8 cellular contexts compared by ENCODE assay signal in the genomic region with DNA sequence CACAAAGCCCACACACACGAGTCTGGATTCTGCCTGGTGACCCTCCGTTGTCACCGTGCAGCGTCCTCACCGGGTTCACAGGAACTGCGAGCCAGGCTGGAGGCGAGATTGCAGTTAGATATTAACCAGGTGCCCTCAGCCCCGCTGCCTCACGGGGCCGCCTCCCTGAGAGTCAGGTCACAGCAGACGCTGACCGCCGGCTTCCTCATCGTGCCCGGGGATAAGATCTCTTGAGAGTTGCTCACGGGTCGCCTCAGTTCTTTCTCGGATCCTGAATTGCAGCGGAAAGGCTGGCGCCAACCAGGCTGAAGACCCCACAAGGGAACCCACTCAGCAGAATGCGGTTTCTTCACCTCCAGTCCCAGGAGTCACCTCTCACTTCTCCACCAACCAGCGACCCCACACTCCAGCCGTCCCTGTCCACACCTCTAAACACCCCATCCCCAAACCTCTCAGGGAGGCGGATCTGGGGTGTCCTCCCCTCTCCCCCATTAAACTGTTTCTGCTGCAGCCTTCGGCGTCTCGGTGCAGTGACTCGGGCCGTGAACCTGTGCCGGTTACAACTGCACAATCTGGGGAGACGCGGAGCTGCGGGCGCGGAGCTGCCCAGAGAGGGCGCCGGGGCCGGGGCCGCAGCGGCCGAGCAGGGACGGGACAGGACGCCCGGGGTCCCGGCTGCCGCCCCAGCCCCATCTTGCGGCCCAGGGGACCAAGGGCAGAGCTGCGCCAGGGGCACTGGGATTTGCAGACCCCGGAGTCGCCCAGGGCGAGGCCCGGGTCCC. TPM values are rescaled to one million over a fixed set of nuclear protein-coding genes. Genes with fewer than 3 reads are reported as not detected.
DNase-seq lines count a peak whose midpoint lies in the region; ATAC-seq, FAIRE-seq and TF ChIP-seq lines count a peak whose summit lies in the region.

No MANE protein-coding gene starts in this region.

- H3K27me3 ChIP-seq in small intestine (ENCODE audit: control insufficient read depth in 2 of 2, insufficient read depth in 2 of 2, low read length in 2 of 2): no peaks in the 10 kb centered on the region

- H3K27me3 Mint-ChIP-seq in T-helper 17 cell (peaks cover 10% of the 10 kb centered on the region), brain (peaks cover 13% of the 10 kb centered on the region)

- 0 to 1% (median 0%) methylated on average over 46 to 52 of the region's 52 CpGs for WGBS in small intestine, 3 donors

- FAIRE-seq in small intestine (lab: Jason Lieb, UNC): no peak

- H3K9me3 Mint-ChIP-seq in brain: peaks cover 5 to 8% (median 7%) of the 10 kb centered on the region in 5 experiments

- no peaks in the 10 kb centered on the region for H3K9me3 ChIP-seq in T-helper 17 cell (ENCODE audit: control insufficient read depth, low read length, poor library complexity, severe bottlenecking)
- no peaks in the 10 kb centered on the region for H3K9me3 ChIP-seq in small intestine (ENCODE audit: control insufficient read depth, low read depth)

- peak overlapping the region; percentile 94 to 96 for H3K27ac ChIP-seq in small intestine (ENCODE audit: low read depth in 1 of 2, low read length in 1 of 2)

- peaks cover 4 to 8% of the 10 kb centered on the region in 2 donors for H3K4me1 ChIP-seq in small intestine (ENCODE audit: control insufficient read depth in 2 of 2, insufficient read depth in 1 of 2, low read depth in 1 of 2, low read length in 1 of 2)

- TF ChIP-seq CTCF in brain (conservative IDR thresholded peaks at IDR 0.05): peak in 1 of 2 experiments; percentile 32

- no peaks in the 10 kb centered on the region for H3K36me3 ChIP-seq in small intestine (ENCODE audit: control insufficient read depth in 2 of 2, insufficient read depth in 2 of 2, low read length in 2 of 2)

- peak overlapping the region; percentile 91 to 97 for H3K4me3 ChIP-seq in small intestine (ENCODE audit: low read depth in 1 of 2, low read length in 2 of 2)

- DNase-seq in COLO668 (lab: John Stamatoyannopoulos, UW; ENCODE audit: unreplicated experiment) (peak; percentile 76), T-helper 17 cell (peak in 2 of 3 donors; percentile 12 to 16), iPS-NIHi11 (ENCODE audit: low spot score) (peak; percentile 27), small intestine (peak; percentile 79), NCI-H345 (lab: John Stamatoyannopoulos, UW) (no peak)

- H3K4me1 Mint-ChIP-seq in T-helper 17 cell (peaks cover 14% of the 10 kb centered on the region), brain (peaks cover 44% of the 10 kb centered on the region)

- H3K27ac Mint-ChIP-seq in T-helper 17 cell (peak overlapping the region; percentile 79), brain (peak overlapping the region; percentile 94 to 100 (median 99))

- peaks cover 5% of the 10 kb centered on the region for H3K36me3 Mint-ChIP-seq in T-helper 17 cell (ENCODE audit: low read depth)
- peaks cover 29% of the 10 kb centered on the region for H3K36me3 Mint-ChIP-seq in brain

- peak overlapping the region; percentile 99 for H3K4me3 Mint-ChIP-seq in T-helper 17 cell
- H3K4me3 Mint-ChIP-seq in brain: peak overlapping the region; percentile 99 to 100 (median 100)

- ATAC-seq in GM19395 (IDR thresholded peaks at IDR 0.05; ENCODE audit: unreplicated experiment) (peak; percentile 46), HG03460 (IDR thresholded peaks at IDR 0.05; ENCODE audit: unreplicated experiment) (peak; percentile 28), T-helper 17 cell (peak; percentile 55)

RNA-seq across cellular contexts. Expression of gene ZNF823, which starts 0.6 kb away (rescaled TPM):
- 1 to 10 TPM; 1.7 to 2.4 TPM for total RNA-seq in T-helper 17 cell
- polyA plus RNA-seq in brain (ENCODE audit: insufficient read depth, low read depth, low replicate concordance) (1.4 TPM), small intestine (10 to 100 TPM in 1 of 3 donors, 1 to 10 TPM in 2; 3.8 to 10.1 (median 3.9) TPM)

RNA-seq across cellular contexts. Expression of gene ZNF441, which starts 28.6 kb away (rescaled TPM):
- 1 to 10 TPM; 3.3 to 4.6 TPM for total RNA-seq in T-helper 17 cell
- polyA plus RNA-seq in brain (ENCODE audit: insufficient read depth, low read depth, low replicate concordance) (0.58 TPM), small intestine (1 to 10 TPM; 1.4 to 2.6 (median 1.6) TPM)
